8 cellular contexts compared by ENCODE assay signal in genomic region chr19:30228113-30228725, GRCh38.
DNase-seq lines count a peak whose midpoint lies in the region; ATAC-seq, FAIRE-seq and TF ChIP-seq lines count a peak whose summit lies in the region.

No MANE protein-coding gene starts in this region.

- no peak for TF ChIP-seq EP300 in GM12878 (IDR thresholded peaks at IDR 0.05; ENCODE audit: borderline replicate concordance in 1 of 2, control insufficient read depth in 1 of 2, low read depth in 2 of 2, low read length in 2 of 2)
- TF ChIP-seq EP300 in transverse colon (IDR thresholded peaks at IDR 0.05; ENCODE audit: low read depth): no peak

- DNase-seq in activated naive CD4-positive, alpha-beta T cell treated with anti-CD3 and anti-CD28 coated beads, Interleukin-2, amount 10 ng/mL, durations not matched to agents 7 days and 5 days: no peak
- DNase-seq in activated naive CD4-positive, alpha-beta T cell treated with anti-CD3 and anti-CD28 coated beads, Interleukin-2, amount 50 U/mL, for 72 hours (ENCODE audit: low spot score in 2 of 2): no peak
- DNase-seq in GM12878 (ENCODE audit: low read depth, low spot score) (no peak), mesenteric fat pad (ENCODE audit: low spot score) (peak; percentile 59), transverse colon (peak; percentile 13), EL (no peak)
- DNase-seq in effector memory CD4-positive, alpha-beta T cell: no peak
- DNase-seq in activated CD4-positive, CD25-positive, alpha-beta regulatory T cell treated with anti-CD3 and anti-CD28 coated beads, Interleukin-2, amount 50 U/mL, for 72 hours: no peak

- peak overlapping the region; percentile 43 for H3K4me3 Mint-ChIP-seq in activated naive CD4-positive, alpha-beta T cell treated with anti-CD3 and anti-CD28 coated beads, Interleukin-2, amount 10 ng/mL, durations not matched to agents 7 days and 5 days

- no peak overlapping the region for H3K4me3 ChIP-seq in GM12878
- peak overlapping the region in 3 of 4 donors; percentile 44 to 67 (median 46) for H3K4me3 ChIP-seq in transverse colon
- no peak overlapping the region for H3K4me3 ChIP-seq in effector memory CD4-positive, alpha-beta T cell (ENCODE audit: insufficient read depth, low read depth, low read length, poor library complexity, severe bottlenecking)

- TF ChIP-seq CTCF in GM12878 (IDR thresholded peaks at IDR 0.05 in 2 of 3, conservative IDR thresholded peaks at IDR 0.05 in 1 of 3; ENCODE audit: control insufficient read depth in 2 of 3, extremely low read depth in 1 of 3, insufficient read depth in 1 of 3, low read depth in 3 of 3, low read length in 3 of 3): no peak
- TF ChIP-seq CTCF in transverse colon (IDR thresholded peaks at IDR 0.05): no peak

- FAIRE-seq in GM12878 (lab: Jason Lieb, UNC): no peak

- H3K9me3 Mint-ChIP-seq in activated naive CD4-positive, alpha-beta T cell treated with anti-CD3 and anti-CD28 coated beads, Interleukin-2, amount 10 ng/mL, durations not matched to agents 7 days and 5 days: no peaks in the 10 kb centered on the region
- H3K9me3 Mint-ChIP-seq in activated naive CD4-positive, alpha-beta T cell treated with anti-CD3 and anti-CD28 coated beads, Interleukin-2, amount 50 U/mL, for 72 hours: no peaks in the 10 kb centered on the region

- peaks cover 8 to 18% of the 10 kb centered on the region in 2 experiments for H3K27me3 ChIP-seq in GM12878 (replicated peaks in 1 of 2; ENCODE audit: control insufficient read depth in 2 of 2, insufficient read depth in 2 of 2, low read length in 1 of 2)
- peaks cover 87% of the 10 kb centered on the region for H3K27me3 ChIP-seq in transverse colon
- H3K27me3 ChIP-seq in effector memory CD4-positive, alpha-beta T cell (replicated peaks; ENCODE audit: control insufficient read depth, insufficient read depth, low read length, poor library complexity, severe bottlenecking): peaks cover 34% of the 10 kb centered on the region

- H3K4me1 ChIP-seq in GM12878 (ENCODE audit: control insufficient read depth, insufficient read depth, low read length) (no peaks in the 10 kb centered on the region), transverse colon (peaks cover 15 to 33% (median 20%) of the 10 kb centered on the region in 4 donors)
- H3K4me1 ChIP-seq in effector memory CD4-positive, alpha-beta T cell (ENCODE audit: control insufficient read depth, insufficient read depth, low read length, poor library complexity, severe bottlenecking): peaks cover 15% of the 10 kb centered on the region

- H3K9ac ChIP-seq in GM12878 (ENCODE audit: control insufficient read depth, insufficient read depth, low read length): no peak overlapping the region

- H2AFZ ChIP-seq in GM12878 (ENCODE audit: control insufficient read depth, low read depth, low read length): no peak overlapping the region

- H3K27me3 Mint-ChIP-seq in activated naive CD4-positive, alpha-beta T cell treated with anti-CD3 and anti-CD28 coated beads, Interleukin-2, amount 10 ng/mL, durations not matched to agents 7 days and 5 days: peaks cover 86% of the 10 kb centered on the region

- WGBS in GM12878 (ENCODE audit: insufficient coverage, insufficient replicate concordance, low lambda C conversion rate, missing lambda C conversion rate): 41% methylated on average over 42 of the region's 43 CpGs
- 0 to 4% methylated on average over 5 to 43 of the region's 43 CpGs for WGBS in transverse colon (ENCODE audit: low coverage in 1 of 2), 2 donors

- no peaks in the 10 kb centered on the region for H3K36me3 ChIP-seq in GM12878 (ENCODE audit: control insufficient read depth in 2 of 2, insufficient read depth in 2 of 2, low read length in 1 of 2)
- no peaks in the 10 kb centered on the region for H3K36me3 ChIP-seq in transverse colon
- no peaks in the 10 kb centered on the region for H3K36me3 ChIP-seq in effector memory CD4-positive, alpha-beta T cell (ENCODE audit: control insufficient read depth, insufficient read depth, low read length)

- no peak for ATAC-seq in activated naive CD4-positive, alpha-beta T cell treated with anti-CD3 and anti-CD28 coated beads, Interleukin-2, amount 50 U/mL, for 72 hours
- ATAC-seq in GM12878: no peak

- in situ Hi-C loops in GM12878 (cut with MboI) (no loop called here), transverse colon (cut with MboI; ENCODE audit: low pct_ligation_motif_present in 1 of 4, low pct_unique_long_range_greater_than_20kb in 1 of 4, low sequenced_read_pairs in 3 of 4) (no loop called here)

- SMC1A ChIA-PET in GM12878 (lab: Charles Lee; ENCODE audit: uncharacterized antibody, unreplicated experiment): no interaction called here

- BruUV-seq in GM12878 (replicated peaks; lab: Mats Ljungman, UMichigan): no TSS peak

- no peak for TF ChIP-seq RAD21 in GM12878 (IDR thresholded peaks at IDR 0.05; ENCODE audit: insufficient read depth, low read depth, low read length)

- no peaks in the 10 kb centered on the region for H3K79me2 ChIP-seq in GM12878 (ENCODE audit: control insufficient read depth, insufficient read depth, low read length)

- H3K4me1 Mint-ChIP-seq in activated naive CD4-positive, alpha-beta T cell treated with anti-CD3 and anti-CD28 coated beads, Interleukin-2, amount 10 ng/mL, durations not matched to agents 7 days and 5 days: peaks cover 26% of the 10 kb centered on the region

- POLR2A ChIA-PET in GM12878 (lab: Charles Lee): no interaction called here

- intact Hi-C loops in GM12878 (cut with micrococcal nuclease; ENCODE audit: unreplicated experiment) (loop anchor here (10.0 kb wide), 1 partner anchor 427 kb away; no protein-coding TSS in a partner anchor), transverse colon (cut with DNase I; ENCODE audit: low total_unique reads) (no loop called here)

- peak overlapping the region; percentile 60; the same call in 1 of the 2 replicates for H3K4me2 ChIP-seq in GM12878 (ENCODE audit: control insufficient read depth, insufficient read depth)

- CTCF ChIA-PET in activated naive CD4-positive, alpha-beta T cell treated with anti-CD3 and anti-CD28 coated beads, Interleukin-2, amount 10 ng/mL, durations not matched to agents 7 days and 5 days (lab: Charles Lee): no interaction called here
- CTCF ChIA-PET in GM12878 (lab: Yijun Ruan, JAX): no interaction called here

- no peaks in the 10 kb centered on the region; the same call in 1 of the 2 replicates for H4K20me1 ChIP-seq in GM12878 (ENCODE audit: control insufficient read depth, insufficient read depth)

- TF ChIP-seq POLR2A in GM12878 (IDR thresholded peaks at IDR 0.05; ENCODE audit: low read depth, low read length) (no peak), transverse colon (IDR thresholded peaks at IDR 0.05) (no peak)

- H3K36me3 Mint-ChIP-seq in activated naive CD4-positive, alpha-beta T cell treated with anti-CD3 and anti-CD28 coated beads, Interleukin-2, amount 10 ng/mL, durations not matched to agents 7 days and 5 days: peaks cover 12% of the 10 kb centered on the region
- H3K36me3 Mint-ChIP-seq in activated naive CD4-positive, alpha-beta T cell treated with anti-CD3 and anti-CD28 coated beads, Interleukin-2, amount 50 U/mL, for 72 hours: peaks cover 7 to 20% of the 10 kb centered on the region in 2 donors

- H3K9me3 ChIP-seq in GM12878 (replicated peaks; ENCODE audit: control insufficient read depth, insufficient read depth, low read length): no peaks in the 10 kb centered on the region; the same call in 2 of the 3 replicates
- H3K9me3 ChIP-seq in transverse colon: no peaks in the 10 kb centered on the region
- no peaks in the 10 kb centered on the region for H3K9me3 ChIP-seq in effector memory CD4-positive, alpha-beta T cell (ENCODE audit: control insufficient read depth, low read length)

- RAD21 ChIA-PET in GM12878 (lab: Charles Lee; ENCODE audit: unreplicated experiment): no interaction called here

- peak overlapping the region; percentile 71 for H3K27ac Mint-ChIP-seq in activated naive CD4-positive, alpha-beta T cell treated with anti-CD3 and anti-CD28 coated beads, Interleukin-2, amount 10 ng/mL, durations not matched to agents 7 days and 5 days
- no peak overlapping the region for H3K27ac Mint-ChIP-seq in activated naive CD4-positive, alpha-beta T cell treated with anti-CD3 and anti-CD28 coated beads, Interleukin-2, amount 50 U/mL, for 72 hours

- no peak overlapping the region for H3K27ac ChIP-seq in GM12878 (ENCODE audit: control insufficient read depth, insufficient read depth)
- H3K27ac ChIP-seq in transverse colon: peak overlapping the region; percentile 48 to 68 (median 64)
- no peak overlapping the region for H3K27ac ChIP-seq in effector memory CD4-positive, alpha-beta T cell (ENCODE audit: insufficient read depth, low read length, poor library complexity, severe bottlenecking)

TF ChIP-seq in GM12878, 131 proteins besides CTCF, POLR2A, EP300 and RAD21 (continues in another document):
- no peak for TF ChIP-seq NR2F1 (conservative IDR thresholded peaks at IDR 0.05)
- no peak for TF ChIP-seq ZZZ3 (IDR thresholded peaks at IDR 0.05; ENCODE audit: control insufficient read depth, insufficient read length, low read depth)
- TF ChIP-seq, protein P1, sequence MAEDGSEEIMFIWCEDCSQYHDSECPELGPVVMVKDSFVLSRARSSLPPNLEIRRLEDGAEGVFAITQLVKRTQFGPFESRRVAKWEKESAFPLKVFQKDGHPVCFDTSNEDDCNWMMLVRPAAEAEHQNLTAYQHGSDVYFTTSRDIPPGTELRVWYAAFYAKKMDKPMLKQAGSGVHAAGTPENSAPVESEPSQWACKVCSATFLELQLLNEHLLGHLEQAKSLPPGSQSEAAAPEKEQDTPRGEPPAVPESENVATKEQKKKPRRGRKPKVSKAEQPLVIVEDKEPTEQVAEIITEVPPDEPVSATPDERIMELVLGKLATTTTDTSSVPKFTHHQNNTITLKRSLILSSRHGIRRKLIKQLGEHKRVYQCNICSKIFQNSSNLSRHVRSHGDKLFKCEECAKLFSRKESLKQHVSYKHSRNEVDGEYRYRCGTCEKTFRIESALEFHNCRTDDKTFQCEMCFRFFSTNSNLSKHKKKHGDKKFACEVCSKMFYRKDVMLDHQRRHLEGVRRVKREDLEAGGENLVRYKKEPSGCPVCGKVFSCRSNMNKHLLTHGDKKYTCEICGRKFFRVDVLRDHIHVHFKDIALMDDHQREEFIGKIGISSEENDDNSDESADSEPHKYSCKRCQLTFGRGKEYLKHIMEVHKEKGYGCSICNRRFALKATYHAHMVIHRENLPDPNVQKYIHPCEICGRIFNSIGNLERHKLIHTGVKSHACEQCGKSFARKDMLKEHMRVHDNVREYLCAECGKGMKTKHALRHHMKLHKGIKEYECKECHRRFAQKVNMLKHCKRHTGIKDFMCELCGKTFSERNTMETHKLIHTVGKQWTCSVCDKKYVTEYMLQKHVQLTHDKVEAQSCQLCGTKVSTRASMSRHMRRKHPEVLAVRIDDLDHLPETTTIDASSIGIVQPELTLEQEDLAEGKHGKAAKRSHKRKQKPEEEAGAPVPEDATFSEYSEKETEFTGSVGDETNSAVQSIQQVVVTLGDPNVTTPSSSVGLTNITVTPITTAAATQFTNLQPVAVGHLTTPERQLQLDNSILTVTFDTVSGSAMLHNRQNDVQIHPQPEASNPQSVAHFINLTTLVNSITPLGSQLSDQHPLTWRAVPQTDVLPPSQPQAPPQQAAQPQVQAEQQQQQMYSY (CRISPR knock-in tag; IDR thresholded peaks at IDR 0.05): no peak
- TF ChIP-seq STAT3 (IDR thresholded peaks at IDR 0.05; ENCODE audit: low read depth, low read length): no peak
- TF ChIP-seq TCF3 (IDR thresholded peaks at IDR 0.05; ENCODE audit: borderline replicate concordance, insufficient read depth, low read depth, low read length): no peak

Comparison
In these comparisons a context has a peak if more than half of its experiments do, and no peak if none do; other contexts are left out.
1. DNase-seq: peak in mesenteric fat pad (single experiment) and transverse colon (single experiment); none in activated naive CD4-positive, alpha-beta T cell treated with anti-CD3 and anti-CD28 coated beads, Interleukin-2, amount 10 ng/mL, durations not matched to agents 7 days and 5 days (single experiment), activated naive CD4-positive, alpha-beta T cell treated with anti-CD3 and anti-CD28 coated beads, Interleukin-2, amount 50 U/mL, for 72 hours (0 of 2), GM12878 (single experiment), EL (single experiment), effector memory CD4-positive, alpha-beta T cell (0 of 3) and activated CD4-positive, CD25-positive, alpha-beta regulatory T cell treated with anti-CD3 and anti-CD28 coated beads, Interleukin-2, amount 50 U/mL, for 72 hours (single experiment).
2. H3K27ac ChIP-seq: peak in transverse colon (4 of 4); none in GM12878 (single experiment) and effector memory CD4-positive, alpha-beta T cell (single experiment).
3. H3K4me3 ChIP-seq: peak in transverse colon (3 of 4); none in GM12878 (single experiment) and effector memory CD4-positive, alpha-beta T cell (single experiment).